16 cellular contexts compared by ENCODE assay signal in genomic region chr9:4973246-4973645, GRCh38.
"Had no signal": no experiment of that assay in that cellular context is flagged by ENCODE, and none has a peak within 500 bp of the region (broad histone marks: within the 10 kb centered on the region; RNA-seq: fewer than 3 reads in every experiment).

No MANE protein-coding gene starts in this region.

- H3K27ac Mint-ChIP-seq: activated CD4-positive, alpha-beta memory T cell treated with anti-CD3 and anti-CD28 coated beads for 36 hours; activated CD8-positive, alpha-beta memory T cell treated with anti-CD3 and anti-CD28 coated beads, Interleukin-2, amount 10 ng/mL, durations not matched to agents 7 days and 5 days; activated naive CD4-positive, alpha-beta T cell treated with anti-CD3 and anti-CD28 coated beads for 36 hours; activated naive CD8-positive, alpha-beta T cell treated with anti-CD3 and anti-CD28 coated beads, Interleukin-2, amount 50 U/mL, for 24 hours; activated T-helper 2 cell treated with anti-CD3 and anti-CD28 coated beads, Interferon-gamma antibody, Interleukin-2, Interleukin-4, amounts not matched to agents 10 μg/mL and 5 μg/mL and 100 μg/mL, durations not matched to agents 14 hours and 24 hours and 36 hours; stimulated activated naive CD8-positive, alpha-beta T cell treated with anti-CD3 and anti-CD28 coated beads, Interleukin-15, amount 100 ng/mL, for 72 hours; type B pancreatic cell had no signal

- H3K4me3 Mint-ChIP-seq: activated CD4-positive, alpha-beta memory T cell treated with anti-CD3 and anti-CD28 coated beads for 36 hours; activated CD8-positive, alpha-beta memory T cell treated with anti-CD3 and anti-CD28 coated beads, Interleukin-2, amount 10 ng/mL, durations not matched to agents 7 days and 5 days; activated naive CD4-positive, alpha-beta T cell treated with anti-CD3 and anti-CD28 coated beads for 36 hours; activated naive CD8-positive, alpha-beta T cell treated with anti-CD3 and anti-CD28 coated beads, Interleukin-2, amount 50 U/mL, for 24 hours; neural crest cell; stimulated activated naive CD8-positive, alpha-beta T cell treated with anti-CD3 and anti-CD28 coated beads, Interleukin-15, amount 100 ng/mL, for 72 hours; type B pancreatic cell had no signal

- H3K9me3 ChIP-seq: ascending aorta, right lobe of liver had no signal

- H3K36me3 ChIP-seq: ascending aorta, right lobe of liver, WERI-Rb-1 had no signal

- H3K9me3 Mint-ChIP-seq: activated CD4-positive, alpha-beta memory T cell treated with anti-CD3 and anti-CD28 coated beads for 36 hours; activated naive CD4-positive, alpha-beta T cell treated with anti-CD3 and anti-CD28 coated beads for 36 hours; activated naive CD8-positive, alpha-beta T cell treated with anti-CD3 and anti-CD28 coated beads, Interleukin-2, amount 50 U/mL, for 24 hours; activated T-helper 2 cell treated with anti-CD3 and anti-CD28 coated beads, Interferon-gamma antibody, Interleukin-2, Interleukin-4, amounts not matched to agents 10 μg/mL and 5 μg/mL and 100 μg/mL, durations not matched to agents 14 hours and 24 hours and 36 hours; neural crest cell; stimulated activated naive CD8-positive, alpha-beta T cell treated with anti-CD3 and anti-CD28 coated beads, Interleukin-15, amount 100 ng/mL, for 72 hours; type B pancreatic cell had no signal

- H3K4me1 Mint-ChIP-seq: neural crest cell had no signal

- H3K27ac ChIP-seq: ascending aorta, right lobe of liver, WERI-Rb-1 had no signal

- H3K4me1 ChIP-seq: ascending aorta, right lobe of liver had no signal

- H3K27me3 ChIP-seq: ascending aorta, right lobe of liver had no signal

- H3K27me3 Mint-ChIP-seq: activated CD4-positive, alpha-beta memory T cell treated with anti-CD3 and anti-CD28 coated beads for 36 hours; activated naive CD8-positive, alpha-beta T cell treated with anti-CD3 and anti-CD28 coated beads, Interleukin-2, amount 50 U/mL, for 24 hours; stimulated activated naive CD8-positive, alpha-beta T cell treated with anti-CD3 and anti-CD28 coated beads, Interleukin-15, amount 100 ng/mL, for 72 hours; type B pancreatic cell had no signal

- DNase-seq: activated CD4-positive, alpha-beta memory T cell treated with anti-CD3 and anti-CD28 coated beads for 36 hours; activated CD8-positive, alpha-beta memory T cell treated with anti-CD3 and anti-CD28 coated beads, Interleukin-2, amount 10 ng/mL, durations not matched to agents 7 days and 5 days; activated naive CD4-positive, alpha-beta T cell treated with anti-CD3 and anti-CD28 coated beads for 36 hours; activated naive CD8-positive, alpha-beta T cell treated with anti-CD3 and anti-CD28 coated beads, Interleukin-2, amount 50 U/mL, for 24 hours; activated T-cell treated with anti-CD3 and anti-CD28 coated beads, Interleukin-2, amount 50 U/mL, for 1 hour; dermis blood vessel endothelial cell; hypothalamus; right lobe of liver; stimulated activated CD4-positive, alpha-beta T cell treated with anti-CD3 and anti-CD28 coated beads, Interleukin-1b, Interleukin-23, amount 100 ng/mL, for 48 hours; stimulated activated naive CD8-positive, alpha-beta T cell treated with anti-CD3 and anti-CD28 coated beads, Interleukin-15, amount 100 ng/mL, for 72 hours; T-helper 9 cell; WERI-Rb-1 had no signal

- H3K36me3 Mint-ChIP-seq: activated CD4-positive, alpha-beta memory T cell treated with anti-CD3 and anti-CD28 coated beads for 36 hours; activated CD8-positive, alpha-beta memory T cell treated with anti-CD3 and anti-CD28 coated beads, Interleukin-2, amount 10 ng/mL, durations not matched to agents 7 days and 5 days; type B pancreatic cell had no signal

- H3K4me3 ChIP-seq: ascending aorta, right lobe of liver had no signal
